21 cellular contexts compared by ENCODE assay signal in the genomic region with DNA sequence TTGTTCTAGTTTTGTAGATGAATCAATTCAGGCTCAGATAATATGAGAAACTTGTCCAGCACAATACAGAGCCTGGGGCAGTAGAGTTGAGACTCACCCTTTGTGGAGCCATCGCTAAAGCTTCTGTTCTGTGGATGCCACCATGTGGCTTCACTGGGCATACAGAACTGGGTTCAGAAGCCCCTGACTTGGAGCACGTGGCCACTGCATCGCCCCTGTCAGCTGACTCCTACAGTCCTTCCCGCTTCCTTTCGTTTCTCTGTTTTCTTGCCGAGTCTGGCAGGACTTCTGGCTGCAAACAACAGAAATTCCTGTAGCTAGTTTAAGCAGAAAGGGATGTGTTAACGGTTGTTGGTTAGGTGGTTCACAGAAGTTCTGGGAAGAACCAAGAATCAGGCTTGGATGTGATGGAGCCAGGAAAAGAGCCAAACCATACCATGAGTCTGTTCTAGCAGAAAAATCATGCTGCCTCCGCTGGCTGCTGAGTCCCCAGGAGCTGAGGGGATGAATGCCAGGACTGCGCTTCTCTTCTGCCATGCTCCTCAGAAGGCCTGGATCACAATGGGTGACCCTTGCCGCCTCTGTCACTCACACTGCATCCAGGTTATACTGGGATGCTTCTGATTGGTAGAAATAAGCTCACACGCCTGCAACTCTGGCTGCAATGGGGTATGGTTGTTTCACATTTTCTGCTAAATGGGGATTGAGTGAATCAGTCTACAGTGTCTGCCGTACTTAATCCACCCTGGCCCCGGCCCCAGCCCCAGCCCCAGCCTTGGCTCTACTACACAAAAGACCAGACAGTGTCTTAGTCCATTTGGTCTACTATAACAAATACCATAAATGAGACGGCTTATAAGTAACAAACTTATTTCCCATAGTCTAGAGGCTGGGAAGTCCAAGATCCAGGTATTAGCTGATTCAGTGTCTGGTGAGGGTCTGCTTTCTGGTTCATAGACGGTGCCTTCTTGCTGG.
A peak's percentile ranks its signal among the peaks of the same experiment; 100 is the strongest.
DNase-seq lines count a peak whose midpoint lies in the region; ATAC-seq, FAIRE-seq and TF ChIP-seq lines count a peak whose summit lies in the region.
"Had no signal": no experiment of that assay in that cellular context is flagged by ENCODE, and none has a peak within 500 bp of the region (broad histone marks: within the 10 kb centered on the region; RNA-seq: fewer than 3 reads in every experiment).

No MANE protein-coding gene starts in this region.

- no peak overlapping the region for H3K27ac Mint-ChIP-seq in activated naive CD4-positive, alpha-beta T cell treated with anti-CD3 and anti-CD28 coated beads, Interleukin-2, amount 50 U/mL, for 72 hours
- H3K27ac Mint-ChIP-seq: activated CD8-positive, alpha-beta memory T cell treated with anti-CD3 and anti-CD28 coated beads, Interleukin-2, amount 10 ng/mL, durations not matched to agents 7 days and 5 days; T-helper 17 cell had no signal

- no peak overlapping the region for H3K4me3 ChIP-seq in K562
- H3K4me3 ChIP-seq: gastroesophageal sphincter, smooth muscle cell had no signal

- TF ChIP-seq CTCF in K562 (IDR thresholded peaks at IDR 0.05 in 2 of 3, conservative IDR thresholded peaks at IDR 0.05 in 1 of 3; ENCODE audit: insufficient read depth in 2 of 3, low read depth in 1 of 3, low read length in 3 of 3) = no peak
- no peak for TF ChIP-seq CTCF in GM10248 (IDR thresholded peaks at IDR 0.05; ENCODE audit: control extremely low read depth, extremely low read depth, low read depth, missing control alignments)

- no peak overlapping the region for H3K9ac ChIP-seq in K562 (ENCODE audit: insufficient read depth in 1 of 2, low read depth in 2 of 2, low read length in 2 of 2)

- intact Hi-C loops in K562 (cut with micrococcal nuclease) = no loop called here

- WGBS in K562 (ENCODE audit: insufficient coverage, low coverage, missing lambda C conversion rate) = under 1% methylated on average over 15 of the region's 15 CpGs

- H2AFZ ChIP-seq in K562 (ENCODE audit: low read depth, low read length) = 0 out of 2 replicates have a peak overlapping the region, but pooled peaks have one; percentile 16

- TF ChIP-seq POLR2A in K562 (conservative IDR thresholded peaks at IDR 0.05) = no peak

- no peaks in the 10 kb centered on the region for H4K20me1 ChIP-seq in K562 (replicated peaks; ENCODE audit: control insufficient read depth, insufficient read depth, low read length)

- no peak overlapping the region for H3K27ac ChIP-seq in K562 (ENCODE audit: extremely low read depth, low read depth, low read length)
- H3K27ac ChIP-seq: gastroesophageal sphincter had no signal

- H3K27me3 ChIP-seq in K562 (ENCODE audit: control insufficient read depth in 2 of 2, insufficient read depth in 2 of 2, low read length in 2 of 2) = peaks cover 19 to 33% of the 10 kb centered on the region in 2 experiments; a peak in 4 of 5 replicates
- H3K27me3 ChIP-seq: gastroesophageal sphincter had no signal

- no peak for ATAC-seq in K562
- no peak for ATAC-seq in activated naive CD4-positive, alpha-beta T cell treated with anti-CD3 and anti-CD28 coated beads, Interleukin-2, amount 50 U/mL, for 72 hours
- ATAC-seq: activated CD4-positive, CD25-positive, alpha-beta regulatory T cell treated with anti-CD3 and anti-CD28 coated beads, Interleukin-2, amount 50 U/mL, for 24 hours; activated CD8-positive, alpha-beta memory T cell treated with anti-CD3 and anti-CD28 coated beads, Interleukin-2, amount 10 ng/mL, durations not matched to agents 7 days and 5 days; gastroesophageal sphincter; T-helper 17 cell had no signal

- DNase-seq in M059J (ENCODE audit: low read depth) (peak; percentile 82), K562 (ENCODE audit: extremely low read depth in 1 of 4, low spot score in 3 of 4) (no peak), glomerular visceral epithelial cell (ENCODE audit: extremely low spot score) (peak; percentile 68), renal cortical epithelial cell (ENCODE audit: low read depth) (peak; percentile 15), NCI-H128 (lab: John Stamatoyannopoulos, UW; ENCODE audit: unreplicated experiment) (no peak), GM10248 (ENCODE audit: extremely low spot score) (no peak), NCI-H1092 treated with DMSO at 0.1 percent for 48 hours (lab: John Stamatoyannopoulos, UW) (no peak)
- DNase-seq in activated naive CD4-positive, alpha-beta T cell treated with anti-CD3 and anti-CD28 coated beads, Interleukin-2, amount 50 U/mL, for 72 hours (ENCODE audit: low spot score in 2 of 2) = no peak
- DNase-seq: activated CD8-positive, alpha-beta memory T cell treated with anti-CD3 and anti-CD28 coated beads, Interleukin-2, amount 10 ng/mL, durations not matched to agents 7 days and 5 days; activated naive CD4-positive, alpha-beta T cell; Caco-2; effector CD8-positive, alpha-beta T cell; GDM1; NCI-H82; stimulated activated naive CD4-positive, alpha-beta T cell; T-helper 17 cell had no signal

- no peak overlapping the region for H3K4me2 ChIP-seq in K562 (ENCODE audit: insufficient read depth, low read length)
- H3K4me2 ChIP-seq: smooth muscle cell had no signal

- H3K36me3 Mint-ChIP-seq in activated naive CD4-positive, alpha-beta T cell treated with anti-CD3 and anti-CD28 coated beads, Interleukin-2, amount 50 U/mL, for 72 hours = no peaks in the 10 kb centered on the region
- H3K36me3 Mint-ChIP-seq: activated CD8-positive, alpha-beta memory T cell treated with anti-CD3 and anti-CD28 coated beads, Interleukin-2, amount 10 ng/mL, durations not matched to agents 7 days and 5 days had no signal

- POLR2A ChIA-PET in K562 (lab: Yijun Ruan, JAX) = interaction anchor here (1.1 kb wide), 1 partner anchor 10 kb away, joined by 3 read pairs; no protein-coding TSS in a partner anchor
- POLR2A ChIA-PET in GM10248 (lab: Yijun Ruan, JAX) = no interaction called here

- H3K9me3 ChIP-seq in K562 (replicated peaks; ENCODE audit: control insufficient read depth, insufficient read depth, low read depth, low read length) = no peaks in the 10 kb centered on the region
- H3K9me3 ChIP-seq: Caco-2, gastroesophageal sphincter had no signal

- no peaks in the 10 kb centered on the region for H3K36me3 ChIP-seq in K562 (ENCODE audit: control insufficient read depth, insufficient read depth, low read length)
- H3K36me3 ChIP-seq: gastroesophageal sphincter had no signal

- no peak for TF ChIP-seq RAD21 in K562 (CRISPR knock-in tag; conservative IDR thresholded peaks at IDR 0.05 in 1 of 2, IDR thresholded peaks at IDR 0.05 in 1 of 2)

- no peaks in the 10 kb centered on the region for H3K4me1 ChIP-seq in K562 (replicated peaks in 1 of 2; ENCODE audit: control insufficient read depth in 2 of 2, insufficient read depth in 2 of 2, low read length in 2 of 2)
- H3K4me1 ChIP-seq: Caco-2, gastroesophageal sphincter had no signal

- no peaks in the 10 kb centered on the region for H3K9me1 ChIP-seq in K562 (ENCODE audit: control insufficient read depth, insufficient read depth, low read length)

- FAIRE-seq in K562 (lab: Jason Lieb, UNC) = no peak
- FAIRE-seq: bronchial epithelial cell, islet of Langerhans had no signal

- BruUV-seq in K562 (replicated peaks; lab: Mats Ljungman, UMichigan) = no TSS peak

- H3K79me2 ChIP-seq in K562 (ENCODE audit: control insufficient read depth, insufficient read depth, low read length) = no peaks in the 10 kb centered on the region

- in situ Hi-C loops in K562 (cut with MboI) = no loop called here

- TF ChIP-seq EP300 in K562 (IDR thresholded peaks at IDR 0.05; ENCODE audit: low read length) = no peak

- CTCF ChIA-PET in K562 (lab: Yijun Ruan, JAX; ENCODE audit: low intra/inter-chr PET ratio) (no interaction called here), GM10248 (lab: Yijun Ruan, JAX) (no interaction called here)

- peaks cover 0 to 3% of the 10 kb centered on the region in 2 donors for H3K9me3 Mint-ChIP-seq in activated naive CD4-positive, alpha-beta T cell treated with anti-CD3 and anti-CD28 coated beads, Interleukin-2, amount 50 U/mL, for 72 hours

TF ChIP-seq in K562, 482 proteins besides CTCF, POLR2A, EP300 and RAD21:
- TF ChIP-seq KDM4B (IDR thresholded peaks at IDR 0.05; ENCODE audit: borderline replicate concordance in 2 of 2, low read depth in 1 of 2) (no peak), ZNF134 (CRISPR knock-in tag; conservative IDR thresholded peaks at IDR 0.05) (no peak), JUND (IDR thresholded peaks at IDR 0.05; ENCODE audit: borderline replicate concordance, low read depth, low read length) (no peak), JUND (tag; IDR thresholded peaks at IDR 0.05; ENCODE audit: borderline replicate concordance, low read depth, low read length) (no peak)
- TF ChIP-seq, protein P1, sequence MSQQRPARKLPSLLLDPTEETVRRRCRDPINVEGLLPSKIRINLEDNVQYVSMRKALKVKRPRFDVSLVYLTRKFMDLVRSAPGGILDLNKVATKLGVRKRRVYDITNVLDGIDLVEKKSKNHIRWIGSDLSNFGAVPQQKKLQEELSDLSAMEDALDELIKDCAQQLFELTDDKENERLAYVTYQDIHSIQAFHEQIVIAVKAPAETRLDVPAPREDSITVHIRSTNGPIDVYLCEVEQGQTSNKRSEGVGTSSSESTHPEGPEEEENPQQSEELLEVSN (IDR thresholded peaks at IDR 0.05; ENCODE audit: borderline replicate concordance in 1 of 2, extremely low read depth in 1 of 2, insufficient read depth in 1 of 2, insufficient read length in 1 of 2, low read depth in 1 of 2, low read length in 1 of 2, poor library complexity in 1 of 2, severe bottlenecking in 1 of 2) = peak in 1 of 2 experiments; percentile 51

Comparison
In these comparisons a context has a peak if more than half of its experiments do, and no peak if none do; other contexts are left out.
1. DNase-seq: peak in M059J (single experiment), glomerular visceral epithelial cell (single experiment) and renal cortical epithelial cell (single experiment); none in K562 (0 of 4), NCI-H128 (single experiment), activated naive CD4-positive, alpha-beta T cell treated with anti-CD3 and anti-CD28 coated beads, Interleukin-2, amount 50 U/mL, for 72 hours (0 of 2), GM10248 (single experiment) and NCI-H1092 treated with DMSO at 0.1 percent for 48 hours (single experiment).